9 cellular contexts compared by ENCODE assay signal in the genomic region with DNA sequence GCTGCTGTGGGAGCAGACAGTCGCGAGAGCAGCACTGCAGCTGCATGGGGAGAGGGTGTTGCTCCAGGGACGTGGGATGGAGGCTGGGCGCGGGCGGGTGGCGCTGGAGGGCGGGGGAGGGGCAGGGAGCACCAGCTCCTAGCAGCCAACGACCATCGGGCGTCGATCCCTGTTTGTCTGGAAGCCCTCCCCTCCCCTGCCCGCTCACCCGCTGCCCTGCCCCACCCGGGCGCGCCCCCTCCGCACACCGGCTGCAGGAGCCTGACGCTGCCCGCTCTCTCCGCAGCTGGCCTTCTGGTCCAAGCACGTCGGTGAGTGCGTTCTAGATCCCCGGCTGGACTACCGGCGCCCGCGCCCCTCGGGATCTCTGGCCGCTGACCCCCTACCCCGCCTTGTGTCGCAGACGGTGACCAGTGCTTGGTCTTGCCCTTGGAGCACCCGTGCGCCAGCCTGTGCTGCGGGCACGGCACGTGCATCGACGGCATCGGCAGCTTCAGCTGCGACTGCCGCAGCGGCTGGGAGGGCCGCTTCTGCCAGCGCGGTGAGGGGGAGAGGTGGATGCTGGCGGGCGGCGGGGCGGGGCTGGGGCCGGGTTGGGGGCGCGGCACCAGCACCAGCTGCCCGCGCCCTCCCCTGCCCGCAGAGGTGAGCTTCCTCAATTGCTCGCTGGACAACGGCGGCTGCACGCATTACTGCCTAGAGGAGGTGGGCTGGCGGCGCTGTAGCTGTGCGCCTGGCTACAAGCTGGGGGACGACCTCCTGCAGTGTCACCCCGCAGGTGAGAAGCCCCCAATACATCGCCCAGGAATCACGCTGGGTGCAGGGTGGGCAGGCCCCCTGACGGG. TPM values are rescaled to one million over a fixed set of nuclear protein-coding genes. Genes with fewer than 3 reads are reported as not detected.
DNase-seq lines count a peak whose midpoint lies in the region; ATAC-seq, FAIRE-seq and TF ChIP-seq lines count a peak whose summit lies in the region.
"Had no signal": no experiment of that assay in that cellular context is flagged by ENCODE, and none has a peak within 500 bp of the region (broad histone marks: within the 10 kb centered on the region; RNA-seq: fewer than 3 reads in every experiment).

No MANE protein-coding gene starts in this region.

- no peaks in the 10 kb centered on the region for H3K36me3 Mint-ChIP-seq in activated T-helper 17 cell treated with anti-CD3 and anti-CD28 coated beads, Interleukin-2, amount 50 U/mL, for 72 hours (ENCODE audit: low read depth)
- H3K36me3 Mint-ChIP-seq in stimulated activated effector memory CD8-positive, alpha-beta T cell treated with anti-CD3 and anti-CD28 coated beads, Interleukin-12 subunit alpha, Interleukin-12 subunit beta, amount 100 ng/mL, for 72 hours, result no peaks in the 10 kb centered on the region

- peaks cover 4% of the 10 kb centered on the region for H3K4me1 ChIP-seq in right cardiac atrium (ENCODE audit: control insufficient read depth, insufficient read depth, low read length)

- H3K27ac ChIP-seq in right cardiac atrium (ENCODE audit: low read length), result no peak overlapping the region

- H3K4me3 Mint-ChIP-seq in activated T-helper 17 cell treated with anti-CD3 and anti-CD28 coated beads, Interleukin-2, amount 50 U/mL, for 72 hours, result peak overlapping the region; percentile 41
- peak overlapping the region; percentile 13 for H3K4me3 Mint-ChIP-seq in stimulated activated effector memory CD8-positive, alpha-beta T cell treated with anti-CD3 and anti-CD28 coated beads, Interleukin-12 subunit alpha, Interleukin-12 subunit beta, amount 100 ng/mL, for 72 hours

- no peak for TF ChIP-seq CTCF in GM06990 (IDR thresholded peaks at IDR 0.05; ENCODE audit: insufficient read depth, low read length, poor library complexity, severe bottlenecking)

- WGBS in right cardiac atrium, result 2% methylated on average over 71 of the region's 71 CpGs

- ATAC-seq in activated T-helper 17 cell treated with anti-CD3 and anti-CD28 coated beads, Interleukin-2, amount 50 U/mL, for 72 hours (replicated peaks), result peak; percentile 42
- ATAC-seq in right cardiac atrium, result no peak
- ATAC-seq in stimulated activated effector memory CD8-positive, alpha-beta T cell treated with anti-CD3 and anti-CD28 coated beads, Interleukin-12 subunit alpha, Interleukin-12 subunit beta, amount 100 ng/mL, for 72 hours, result peak; percentile 52
- ATAC-seq in GM19467 (IDR thresholded peaks at IDR 0.05; ENCODE audit: unreplicated experiment), result no peak

- H3K4me1 Mint-ChIP-seq in activated T-helper 17 cell treated with anti-CD3 and anti-CD28 coated beads, Interleukin-2, amount 50 U/mL, for 72 hours, result no peaks in the 10 kb centered on the region
- peaks cover 14% of the 10 kb centered on the region for H3K4me1 Mint-ChIP-seq in stimulated activated effector memory CD8-positive, alpha-beta T cell treated with anti-CD3 and anti-CD28 coated beads, Interleukin-12 subunit alpha, Interleukin-12 subunit beta, amount 100 ng/mL, for 72 hours

- peaks cover 37% of the 10 kb centered on the region for H3K27me3 Mint-ChIP-seq in activated T-helper 17 cell treated with anti-CD3 and anti-CD28 coated beads, Interleukin-2, amount 50 U/mL, for 72 hours

- no peaks in the 10 kb centered on the region for H3K9me3 ChIP-seq in right cardiac atrium (ENCODE audit: control insufficient read depth, low read length)

- peak overlapping the region; percentile 20 for H3K4me3 ChIP-seq in GM06990 (replicated peaks; ENCODE audit: low read depth, low read length)
- H3K4me3 ChIP-seq in right cardiac atrium (ENCODE audit: low read length), result peak overlapping the region; percentile 18

- DNase-seq in GM06990 (ENCODE audit: extremely low read depth, insufficient read length) (no peak), NCI-H1105 treated with DMSO at 0.1 percent for 48 hours (lab: John Stamatoyannopoulos, UW) (peak; percentile 46), right cardiac atrium (peak in 1 of 3 donors; percentile 52), AG08395 (ENCODE audit: low spot score) (no peak), GM19239 (ENCODE audit: insufficient read length, low spot score) (no peak)
- DNase-seq in stimulated activated effector memory CD8-positive, alpha-beta T cell treated with anti-CD3 and anti-CD28 coated beads, Interleukin-12 subunit alpha, Interleukin-12 subunit beta, amount 100 ng/mL, for 72 hours (ENCODE audit: low spot score in 2 of 2), result no peak

- no peaks in the 10 kb centered on the region for H3K9me3 Mint-ChIP-seq in activated T-helper 17 cell treated with anti-CD3 and anti-CD28 coated beads, Interleukin-2, amount 50 U/mL, for 72 hours
- no peaks in the 10 kb centered on the region for H3K9me3 Mint-ChIP-seq in stimulated activated effector memory CD8-positive, alpha-beta T cell treated with anti-CD3 and anti-CD28 coated beads, Interleukin-12 subunit alpha, Interleukin-12 subunit beta, amount 100 ng/mL, for 72 hours

- FAIRE-seq in GM19239 (lab: Jason Lieb, UNC), result no peak

- no peaks in the 10 kb centered on the region for H3K36me3 ChIP-seq in GM06990 (ENCODE audit: control insufficient read depth, insufficient read depth, low read length)

- no peak overlapping the region for H3K27ac Mint-ChIP-seq in activated T-helper 17 cell treated with anti-CD3 and anti-CD28 coated beads, Interleukin-2, amount 50 U/mL, for 72 hours
- no peak overlapping the region for H3K27ac Mint-ChIP-seq in stimulated activated effector memory CD8-positive, alpha-beta T cell treated with anti-CD3 and anti-CD28 coated beads, Interleukin-12 subunit alpha, Interleukin-12 subunit beta, amount 100 ng/mL, for 72 hours

- peaks cover 2% of the 10 kb centered on the region; the same call in 1 of the 2 replicates for H3K27me3 ChIP-seq in GM06990 (replicated peaks; ENCODE audit: control insufficient read depth, insufficient read depth, low read length)
- H3K27me3 ChIP-seq in right cardiac atrium (ENCODE audit: control insufficient read depth, insufficient read depth), result no peaks in the 10 kb centered on the region

- intact Hi-C loops in right cardiac atrium (cut with DNase I), result no loop called here

RNA-seq across cellular contexts. Expression of gene PROC, which starts 4.6 kb away (rescaled TPM):
- not detected for total RNA-seq in activated T-helper 17 cell treated with anti-CD3 and anti-CD28 coated beads, Interleukin-2, amount 50 U/mL, for 72 hours
- not detected for total RNA-seq in right cardiac atrium
- 0.18 TPM for polyA plus RNA-seq in right cardiac atrium
- total RNA-seq: LHCN-M2 had no signal

RNA-seq across cellular contexts. Expression of gene MAP3K2, which starts 35.1 kb away (rescaled TPM):
- total RNA-seq in activated T-helper 17 cell treated with anti-CD3 and anti-CD28 coated beads, Interleukin-2, amount 50 U/mL, for 72 hours, result 10 to 100 TPM; 44.9 to 92.5 TPM
- total RNA-seq in right cardiac atrium, result 10 to 100 TPM; 25.9 to 34.3 (median 32.1) TPM
- polyA plus RNA-seq in right cardiac atrium, result 4.3 TPM

Comparison
In these comparisons a context has a peak if more than half of its experiments do, and no peak if none do; other contexts are left out.
1. ATAC-seq: peak in activated T-helper 17 cell treated with anti-CD3 and anti-CD28 coated beads, Interleukin-2, amount 50 U/mL, for 72 hours (single experiment) and stimulated activated effector memory CD8-positive, alpha-beta T cell treated with anti-CD3 and anti-CD28 coated beads, Interleukin-12 subunit alpha, Interleukin-12 subunit beta, amount 100 ng/mL, for 72 hours (single experiment); none in right cardiac atrium (0 of 2) and GM19467 (single experiment).